26 cellular contexts compared by ENCODE assay signal in genomic region chr2:33467413-33467812, GRCh38.
"Had no signal": no experiment of that assay in that cellular context is flagged by ENCODE, and none has a peak within 500 bp of the region (broad histone marks: within the 10 kb centered on the region; RNA-seq: fewer than 3 reads in every experiment).

No MANE protein-coding gene starts in this region.

- H3K4me1 Mint-ChIP-seq: endodermal cell; immature natural killer cell; stimulated activated memory B cell treated with anti-CD40 and anti-IgM and Interleukin-4, amounts not matched to agents 10 μg/mL and 1 μg/mL and 100 μg/mL, for 72 hours; T-cell had no signal

- H3K27ac ChIP-seq: coronary artery, epithelial cell of prostate, hepatocyte, left lung, ovary, right lobe of liver, transverse colon, vagina had no signal

- H3K4me3 Mint-ChIP-seq: activated naive CD8-positive, alpha-beta T cell; activated T-cell treated with anti-CD3 and anti-CD28 coated beads, Interleukin-2, amount 50 U/mL, for 24 hours; endodermal cell; immature natural killer cell; natural killer cell treated with Interleukin-12 subunit alpha and Interleukin-12 subunit beta and Interleukin-15 and Interleukin-18, amount 100 ng/mL, for 72 hours; stimulated activated memory B cell treated with anti-CD40 and anti-IgM and Interleukin-4, amounts not matched to agents 10 μg/mL and 1 μg/mL and 100 μg/mL, for 72 hours; T-cell had no signal

- H3K4me3 ChIP-seq: coronary artery, hepatocyte, left lung, ovary, right lobe of liver, transverse colon, vagina had no signal

- H3K27ac Mint-ChIP-seq: activated naive CD8-positive, alpha-beta T cell; activated T-cell treated with anti-CD3 and anti-CD28 coated beads, Interleukin-2, amount 50 U/mL, for 24 hours; activated T-helper 2 cell treated with anti-CD3 and anti-CD28 coated beads, Interferon-gamma antibody, Interleukin-2, Interleukin-4, amounts not matched to agents 10 μg/mL and 5 μg/mL and 100 μg/mL, durations not matched to agents 14 hours and 24 hours and 36 hours; endodermal cell; immature natural killer cell; natural killer cell treated with Interleukin-12 subunit alpha and Interleukin-12 subunit beta and Interleukin-15 and Interleukin-18, amount 100 ng/mL, for 72 hours; stimulated activated memory B cell treated with anti-CD40 and anti-IgM and Interleukin-4, amounts not matched to agents 10 μg/mL and 1 μg/mL and 100 μg/mL, for 72 hours; T-cell had no signal

- H2AFZ ChIP-seq: hepatocyte had no signal

- FAIRE-seq: bronchial epithelial cell, small intestine, TTC549 had no signal

- H3K27me3 ChIP-seq: hepatocyte, left lung, ovary, right lobe of liver, transverse colon, vagina had no signal

- H3K79me2 ChIP-seq: hepatocyte had no signal

- H3K27me3 Mint-ChIP-seq: activated naive CD8-positive, alpha-beta T cell; activated T-cell treated with anti-CD3 and anti-CD28 coated beads, Interleukin-2, amount 50 U/mL, for 24 hours; stimulated activated memory B cell treated with anti-CD40 and anti-IgM and Interleukin-4, amounts not matched to agents 10 μg/mL and 1 μg/mL and 100 μg/mL, for 72 hours; T-cell had no signal

- ATAC-seq: left lung; natural killer cell treated with Interleukin-12 subunit alpha and Interleukin-12 subunit beta and Interleukin-15 and Interleukin-18, amount 100 ng/mL, for 72 hours; right lobe of liver; stimulated activated memory B cell treated with anti-CD40 and anti-IgM and Interleukin-4, amounts not matched to agents 10 μg/mL and 1 μg/mL and 100 μg/mL, for 72 hours; T-cell had no signal

- H3K36me3 ChIP-seq: left lung, ovary, right lobe of liver, transverse colon, vagina had no signal

- DNase-seq: activated CD4-positive, alpha-beta T cell treated with anti-CD3 and anti-CD28 coated beads for 1 hour; activated CD4-positive, alpha-beta T cell treated with anti-CD3 and anti-CD28 coated beads, Interleukin-2, amount 50 U/mL, for 1 hour; activated CD8-positive, alpha-beta memory T cell treated with anti-CD3 and anti-CD28 coated beads, Interleukin-2, amount 50 U/mL, for 4 hours; activated naive CD4-positive, alpha-beta T cell; activated T-cell treated with anti-CD3 and anti-CD28 coated beads, Interleukin-2, amount 50 U/mL, for 24 hours; cerebellar nuclear complex; endodermal cell; immature natural killer cell; left lung; midbrain; ovary; right lobe of liver; small intestine; stimulated activated CD4-positive, alpha-beta T cell treated with anti-CD3 and anti-CD28 coated beads, Interleukin-2, amount 100 ng/mL, for 24 hours; T-cell; transverse colon had no signal

- H3K4me2 ChIP-seq: hepatocyte had no signal

- H3K4me1 ChIP-seq: left lung, right lobe of liver, transverse colon, vagina had no signal

- H3K9me3 Mint-ChIP-seq: activated T-cell treated with anti-CD3 and anti-CD28 coated beads, Interleukin-2, amount 50 U/mL, for 24 hours; activated T-helper 2 cell treated with anti-CD3 and anti-CD28 coated beads, Interferon-gamma antibody, Interleukin-2, Interleukin-4, amounts not matched to agents 10 μg/mL and 5 μg/mL and 100 μg/mL, durations not matched to agents 14 hours and 24 hours and 36 hours; immature natural killer cell; natural killer cell treated with Interleukin-12 subunit alpha and Interleukin-12 subunit beta and Interleukin-15 and Interleukin-18, amount 100 ng/mL, for 72 hours; stimulated activated memory B cell treated with anti-CD40 and anti-IgM and Interleukin-4, amounts not matched to agents 10 μg/mL and 1 μg/mL and 100 μg/mL, for 72 hours; T-cell had no signal

- H3K9me3 ChIP-seq: left lung, ovary, right lobe of liver, transverse colon, vagina had no signal

- H3K36me3 Mint-ChIP-seq: activated naive CD8-positive, alpha-beta T cell; immature natural killer cell; natural killer cell treated with Interleukin-12 subunit alpha and Interleukin-12 subunit beta and Interleukin-15 and Interleukin-18, amount 100 ng/mL, for 72 hours; stimulated activated memory B cell treated with anti-CD40 and anti-IgM and Interleukin-4, amounts not matched to agents 10 μg/mL and 1 μg/mL and 100 μg/mL, for 72 hours; T-cell had no signal
